1 cellular context compared by ENCODE assay signal in the genomic region with DNA sequence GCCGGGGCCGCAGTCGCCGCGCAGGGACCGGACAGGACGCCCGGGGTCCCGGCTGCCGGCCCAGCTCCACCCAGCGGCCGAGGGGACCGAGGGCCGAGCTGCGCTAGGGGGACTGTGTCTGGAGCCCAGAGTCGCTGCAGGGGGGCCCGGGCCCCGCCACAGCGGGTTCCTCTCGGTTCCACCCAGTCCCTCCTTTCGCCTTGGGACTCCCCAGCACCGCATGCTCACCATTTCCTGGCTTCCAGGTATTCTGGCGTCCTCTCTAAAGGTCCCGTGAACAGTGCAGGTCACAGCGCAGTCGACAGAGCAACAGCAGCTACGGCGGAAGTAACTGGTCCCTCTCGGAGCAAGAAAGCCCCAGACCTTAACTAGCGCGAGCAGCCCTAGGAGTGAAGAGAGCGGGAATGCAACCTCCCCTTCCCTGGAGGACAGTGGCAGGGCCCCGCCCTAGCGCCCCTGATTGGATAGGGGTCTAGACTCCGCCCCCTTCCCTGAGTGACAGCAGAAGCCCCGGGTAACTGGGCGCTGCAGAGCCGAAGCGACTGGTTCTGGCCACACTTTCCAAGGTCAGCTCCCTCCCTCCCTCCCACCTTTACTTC.
TF ChIP-seq lines count a peak whose summit lies in the region.

Gene ZNF878, minus strand, starts transcription at position 391 of the 599 bp plus-strand sequence. Its CDS starts 160 bp downstream, at position 231.

TF ChIP-seq in K562, 482 proteins besides CTCF, POLR2A, EP300 and RAD21 (continued from another document):
- peak; percentile 58 for TF ChIP-seq HNRNPLL (IDR thresholded peaks at IDR 0.05; ENCODE audit: low read depth, low read length, poor library complexity, severe bottlenecking)
- TF ChIP-seq, protein P1, sequence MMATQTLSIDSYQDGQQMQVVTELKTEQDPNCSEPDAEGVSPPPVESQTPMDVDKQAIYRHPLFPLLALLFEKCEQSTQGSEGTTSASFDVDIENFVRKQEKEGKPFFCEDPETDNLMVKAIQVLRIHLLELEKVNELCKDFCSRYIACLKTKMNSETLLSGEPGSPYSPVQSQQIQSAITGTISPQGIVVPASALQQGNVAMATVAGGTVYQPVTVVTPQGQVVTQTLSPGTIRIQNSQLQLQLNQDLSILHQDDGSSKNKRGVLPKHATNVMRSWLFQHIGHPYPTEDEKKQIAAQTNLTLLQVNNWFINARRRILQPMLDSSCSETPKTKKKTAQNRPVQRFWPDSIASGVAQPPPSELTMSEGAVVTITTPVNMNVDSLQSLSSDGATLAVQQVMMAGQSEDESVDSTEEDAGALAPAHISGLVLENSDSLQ (IDR thresholded peaks at IDR 0.05) = peak; percentile 96
- peak; percentile 40; the same call in 1 of the 2 replicates for TF ChIP-seq PHF8 (IDR thresholded peaks at IDR 0.05; ENCODE audit: borderline replicate concordance, low read length)
- TF ChIP-seq TAF9B (IDR thresholded peaks at IDR 0.05; ENCODE audit: partially characterized antibody) = peak; percentile 52
- TF ChIP-seq RBFOX2 (IDR thresholded peaks at IDR 0.05; ENCODE audit: low read depth, low read length) = peak; percentile 83
- peak; percentile 60 for TF ChIP-seq POLR2B (IDR thresholded peaks at IDR 0.05; ENCODE audit: low read depth, partially characterized antibody)
- TF ChIP-seq PBX2 (CRISPR knock-in tag; IDR thresholded peaks at IDR 0.05; ENCODE audit: low read depth) = peak; percentile 66
- peak; percentile 56 for TF ChIP-seq PBX2 (tag; conservative IDR thresholded peaks at IDR 0.05; ENCODE audit: low read depth)
- TF ChIP-seq ELF1 (tag; IDR thresholded peaks at IDR 0.05) = 0 out of 2 replicates have a peak, but pooled peaks have one; percentile 31
- TF ChIP-seq POLR2AphosphoS5 (IDR thresholded peaks at IDR 0.05; ENCODE audit: control insufficient read depth, insufficient read depth, low read depth, low read length) = peak; percentile 73
- peak in 1 of 2 experiments; percentile 65; a peak in 2 of 4 replicates for TF ChIP-seq MAZ (CRISPR knock-in tag; conservative IDR thresholded peaks at IDR 0.05 in 1 of 2, IDR thresholded peaks at IDR 0.05 in 1 of 2)
- TF ChIP-seq VEZF1 (CRISPR knock-in tag; IDR thresholded peaks at IDR 0.05) = 0 out of 2 replicates have a peak, but pooled peaks have one; percentile 28
- no peak for TF ChIP-seq CREB1 (IDR thresholded peaks at IDR 0.05)
- 0 out of 2 replicates have a peak, but pooled peaks have one; percentile 17 for TF ChIP-seq CREB1 (CRISPR knock-in tag; IDR thresholded peaks at IDR 0.05)
- no peak for TF ChIP-seq BHLHE40 (IDR thresholded peaks at IDR 0.05; ENCODE audit: low read length)
- peak; percentile 83 for TF ChIP-seq TAF1 (IDR thresholded peaks at IDR 0.05; ENCODE audit: control insufficient read depth, extremely low read depth, insufficient read depth, low read length, severe bottlenecking)
- TF ChIP-seq E2F6 (IDR thresholded peaks at IDR 0.05; ENCODE audit: borderline replicate concordance in 1 of 2, extremely low read depth in 1 of 2, insufficient read depth in 1 of 2, insufficient read length in 1 of 2, low read depth in 1 of 2, low read length in 1 of 2, poor library complexity in 1 of 2, severe bottlenecking in 1 of 2) = peak; percentile 84 to 93
- peak; percentile 24; the same call in 1 of the 2 replicates for TF ChIP-seq BCOR (IDR thresholded peaks at IDR 0.05)
- TF ChIP-seq RBM25 (IDR thresholded peaks at IDR 0.05; ENCODE audit: low read depth, low read length, severe bottlenecking) = peak; percentile 4
- peak; percentile 73 for TF ChIP-seq NFYB (IDR thresholded peaks at IDR 0.05; ENCODE audit: extremely low read depth, insufficient read length)
- TF ChIP-seq SUPT5H (IDR thresholded peaks at IDR 0.05) = peak; percentile 75
- TF ChIP-seq ETV1 (tag; conservative IDR thresholded peaks at IDR 0.05; ENCODE audit: low read depth) = peak; percentile 53
- TF ChIP-seq ZNF316 (IDR thresholded peaks at IDR 0.05) = no peak
- no peak for TF ChIP-seq ARID1B (IDR thresholded peaks at IDR 0.05)
- TF ChIP-seq, protein P2, sequence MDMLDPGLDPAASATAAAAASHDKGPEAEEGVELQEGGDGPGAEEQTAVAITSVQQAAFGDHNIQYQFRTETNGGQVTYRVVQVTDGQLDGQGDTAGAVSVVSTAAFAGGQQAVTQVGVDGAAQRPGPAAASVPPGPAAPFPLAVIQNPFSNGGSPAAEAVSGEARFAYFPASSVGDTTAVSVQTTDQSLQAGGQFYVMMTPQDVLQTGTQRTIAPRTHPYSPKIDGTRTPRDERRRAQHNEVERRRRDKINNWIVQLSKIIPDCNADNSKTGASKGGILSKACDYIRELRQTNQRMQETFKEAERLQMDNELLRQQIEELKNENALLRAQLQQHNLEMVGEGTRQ (CRISPR knock-in tag; IDR thresholded peaks at IDR 0.05) = no peak
- peak; percentile 80 for TF ChIP-seq POLR2G (IDR thresholded peaks at IDR 0.05; ENCODE audit: low read depth, low read length)
- peak; percentile 93 for TF ChIP-seq TBP (optimal IDR thresholded peaks at IDR 0.05; ENCODE audit: low read depth, low read length)
- peak; percentile 39 to 41 for TF ChIP-seq NRF1 (conservative IDR thresholded peaks at IDR 0.05 in 1 of 2, IDR thresholded peaks at IDR 0.05 in 1 of 2)
- peak; percentile 24 for TF ChIP-seq MEIS2 (IDR thresholded peaks at IDR 0.05; ENCODE audit: partially characterized antibody)
- peak; percentile 43 for TF ChIP-seq PRDM10 (IDR thresholded peaks at IDR 0.05; ENCODE audit: partially characterized antibody)
- no peak for TF ChIP-seq ZNF445 (CRISPR knock-in tag; IDR thresholded peaks at IDR 0.05; ENCODE audit: low read depth)
- TF ChIP-seq EHMT2 (IDR thresholded peaks at IDR 0.05) = no peak
- peak; percentile 66 for TF ChIP-seq L3MBTL2 (IDR thresholded peaks at IDR 0.05)
TF ChIP-seq in K562: peak in this region for 25.
